16 cellular contexts compared by ENCODE assay signal in the genomic region with DNA sequence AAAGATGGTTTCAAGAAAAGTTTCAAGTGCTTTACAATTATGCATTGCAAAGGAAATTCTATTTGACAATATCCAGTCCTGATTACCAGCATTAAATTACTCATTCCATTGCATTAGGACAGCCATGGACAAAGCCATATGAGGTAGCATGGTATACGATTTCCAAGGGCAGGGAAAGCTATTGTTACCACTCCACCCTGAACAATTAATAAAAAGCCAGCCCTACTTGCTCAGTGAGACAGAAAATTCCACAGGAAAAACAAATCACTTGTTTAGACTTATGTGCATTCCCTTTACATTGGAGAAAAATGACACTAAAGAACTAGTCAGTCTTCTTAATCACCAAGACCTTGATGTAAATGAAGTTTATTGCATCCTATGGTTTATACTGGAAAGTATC. TPM values are rescaled to one million over a fixed set of nuclear protein-coding genes. Genes with fewer than 3 reads are reported as not detected.
"Had no signal": no experiment of that assay in that cellular context is flagged by ENCODE, and none has a peak within 500 bp of the region (broad histone marks: within the 10 kb centered on the region; RNA-seq: fewer than 3 reads in every experiment).

No MANE protein-coding gene starts in this region.

- DNase-seq: activated CD4-positive, alpha-beta memory T cell treated with anti-CD3 and anti-CD28 coated beads, Interleukin-2, amount 10 ng/mL, durations not matched to agents 7 days and 5 days; activated CD4-positive, alpha-beta T cell treated with anti-CD3 and anti-CD28 coated beads for 36 hours; activated gamma-delta T cell treated with Interleukin-2 at 50 U/mL for 16 hours; activated T-cell treated with anti-CD3 and anti-CD28 coated beads, Interleukin-2, amount 50 U/mL, for 72 hours; effector CD4-positive, alpha-beta T cell; mesendoderm; nephron progenitor cell; stimulated activated CD4-positive, alpha-beta T cell treated with anti-CD3 and anti-CD28 coated beads, Interleukin-15, amount 100 ng/mL, for 24 hours; stimulated activated CD4-positive, alpha-beta T cell treated with anti-CD3 and anti-CD28 coated beads, Interleukin-4, amount 100 ng/mL, for 24 hours; stimulated activated naive CD8-positive, alpha-beta T cell treated with anti-CD3 and anti-CD28 coated beads, Interleukin-15, amount 100 ng/mL, for 72 hours; T-helper 9 cell had no signal

- H3K9me3 Mint-ChIP-seq: activated CD4-positive, alpha-beta memory T cell treated with anti-CD3 and anti-CD28 coated beads, Interleukin-2, amount 10 ng/mL, durations not matched to agents 7 days and 5 days; activated T-cell treated with anti-CD3 and anti-CD28 coated beads, Interleukin-2, amount 50 U/mL, for 72 hours; nephron progenitor cell; stimulated activated naive CD8-positive, alpha-beta T cell treated with anti-CD3 and anti-CD28 coated beads, Interleukin-15, amount 100 ng/mL, for 72 hours had no signal

- H3K36me3 ChIP-seq: ascending aorta, cardiac muscle cell, vagina had no signal

- H3K4me3 Mint-ChIP-seq: activated CD4-positive, alpha-beta memory T cell treated with anti-CD3 and anti-CD28 coated beads, Interleukin-2, amount 10 ng/mL, durations not matched to agents 7 days and 5 days; activated CD4-positive, alpha-beta T cell treated with anti-CD3 and anti-CD28 coated beads for 36 hours; activated T-cell treated with anti-CD3 and anti-CD28 coated beads, Interleukin-2, amount 50 U/mL, for 72 hours; nephron progenitor cell; stimulated activated naive CD8-positive, alpha-beta T cell treated with anti-CD3 and anti-CD28 coated beads, Interleukin-15, amount 100 ng/mL, for 72 hours had no signal

- H3K4me3 ChIP-seq: ascending aorta, cardiac muscle cell, vagina had no signal

- H3K27ac ChIP-seq: ascending aorta, cardiac muscle cell, vagina, VCaP had no signal

- H3K27me3 Mint-ChIP-seq: activated CD4-positive, alpha-beta memory T cell treated with anti-CD3 and anti-CD28 coated beads, Interleukin-2, amount 10 ng/mL, durations not matched to agents 7 days and 5 days; activated CD4-positive, alpha-beta T cell treated with anti-CD3 and anti-CD28 coated beads for 36 hours; stimulated activated naive CD8-positive, alpha-beta T cell treated with anti-CD3 and anti-CD28 coated beads, Interleukin-15, amount 100 ng/mL, for 72 hours had no signal

- H3K27me3 ChIP-seq: ascending aorta, cardiac muscle cell, vagina had no signal

- H3K27ac Mint-ChIP-seq: activated CD4-positive, alpha-beta memory T cell treated with anti-CD3 and anti-CD28 coated beads, Interleukin-2, amount 10 ng/mL, durations not matched to agents 7 days and 5 days; activated CD4-positive, alpha-beta T cell treated with anti-CD3 and anti-CD28 coated beads for 36 hours; activated T-cell treated with anti-CD3 and anti-CD28 coated beads, Interleukin-2, amount 50 U/mL, for 72 hours; nephron progenitor cell; stimulated activated naive CD8-positive, alpha-beta T cell treated with anti-CD3 and anti-CD28 coated beads, Interleukin-15, amount 100 ng/mL, for 72 hours had no signal

- H3K9me3 ChIP-seq: ascending aorta, vagina had no signal

- H3K4me1 Mint-ChIP-seq: activated CD4-positive, alpha-beta memory T cell treated with anti-CD3 and anti-CD28 coated beads, Interleukin-2, amount 10 ng/mL, durations not matched to agents 7 days and 5 days; activated CD4-positive, alpha-beta T cell treated with anti-CD3 and anti-CD28 coated beads for 36 hours; nephron progenitor cell; stimulated activated naive CD8-positive, alpha-beta T cell treated with anti-CD3 and anti-CD28 coated beads, Interleukin-15, amount 100 ng/mL, for 72 hours had no signal

- H3K4me1 ChIP-seq: ascending aorta, vagina had no signal

- ATAC-seq: activated CD4-positive, alpha-beta T cell treated with anti-CD3 and anti-CD28 coated beads for 36 hours; activated T-cell treated with anti-CD3 and anti-CD28 coated beads, Interleukin-2, amount 50 U/mL, for 72 hours; stimulated activated naive CD8-positive, alpha-beta T cell treated with anti-CD3 and anti-CD28 coated beads, Interleukin-15, amount 100 ng/mL, for 72 hours had no signal

RNA-seq across cellular contexts. Expression of a gene that starts 5.6 kb away (rescaled TPM):
- total RNA-seq: activated CD4-positive, alpha-beta memory T cell treated with anti-CD3 and anti-CD28 coated beads, Interleukin-2, amount 10 ng/mL, durations not matched to agents 7 days and 5 days; activated CD4-positive, alpha-beta T cell treated with anti-CD3 and anti-CD28 coated beads for 36 hours; epithelial cell of proximal tubule had no signal
